In genomic region chr19:7679017-7679720, GRCh38 we compare ENCODE assay signal across 8 cellular contexts. TPM values are rescaled to one million over a fixed set of nuclear protein-coding genes. Genes with fewer than 3 reads are reported as not detected.
DNase-seq lines count a peak whose midpoint lies in the region; ATAC-seq and TF ChIP-seq lines count a peak whose summit lies in the region.

No MANE protein-coding gene starts in this region.

- peak overlapping the region; percentile 55 for H3K4me3 Mint-ChIP-seq in stimulated activated naive CD8-positive, alpha-beta T cell treated with anti-CD3 and anti-CD28 coated beads, Interleukin-15, Interleukin-2, amounts not matched to agents 100 ng/mL and 50 ng/mL, for 24 hours

- peaks cover 7% of the 10 kb centered on the region for H3K36me3 Mint-ChIP-seq in stimulated activated naive CD8-positive, alpha-beta T cell treated with anti-CD3 and anti-CD28 coated beads, Interleukin-15, Interleukin-2, amounts not matched to agents 100 ng/mL and 50 ng/mL, for 24 hours (ENCODE audit: low read depth)

- ATAC-seq in GM18505 (IDR thresholded peaks at IDR 0.05; ENCODE audit: unreplicated experiment) (no peak), left lobe of liver (peak; percentile 41), left cardiac atrium (no peak), GM18520 (IDR thresholded peaks at IDR 0.05; ENCODE audit: unreplicated experiment) (no peak), HG02840 (IDR thresholded peaks at IDR 0.05; ENCODE audit: low FRiP score, unreplicated experiment) (no peak)

- no peaks in the 10 kb centered on the region for H3K9me3 Mint-ChIP-seq in stimulated activated naive CD8-positive, alpha-beta T cell treated with anti-CD3 and anti-CD28 coated beads, Interleukin-15, Interleukin-2, amounts not matched to agents 100 ng/mL and 50 ng/mL, for 24 hours

- peak; percentile 49 for DNase-seq in NCI-H345 (lab: John Stamatoyannopoulos, UW)
- DNase-seq in activated CD8-positive, alpha-beta memory T cell treated with anti-CD3 and anti-CD28 coated beads for 4 hours (ENCODE audit: low read depth in 2 of 2), result peak; percentile 26 to 62
- DNase-seq in left lobe of liver (ENCODE audit: low spot score), result no peak
- no peak for DNase-seq in left cardiac atrium

- peaks cover 30% of the 10 kb centered on the region for H3K27me3 Mint-ChIP-seq in stimulated activated naive CD8-positive, alpha-beta T cell treated with anti-CD3 and anti-CD28 coated beads, Interleukin-15, Interleukin-2, amounts not matched to agents 100 ng/mL and 50 ng/mL, for 24 hours

- peak; percentile 18 for TF ChIP-seq POLR2A in GM18505 (IDR thresholded peaks at IDR 0.05; ENCODE audit: borderline replicate concordance, extremely low read depth, insufficient read depth, insufficient read length)

- peaks cover 66% of the 10 kb centered on the region for H3K4me1 Mint-ChIP-seq in stimulated activated naive CD8-positive, alpha-beta T cell treated with anti-CD3 and anti-CD28 coated beads, Interleukin-15, Interleukin-2, amounts not matched to agents 100 ng/mL and 50 ng/mL, for 24 hours (ENCODE audit: low read depth)

- peak overlapping the region; percentile 74 for H3K27ac Mint-ChIP-seq in stimulated activated naive CD8-positive, alpha-beta T cell treated with anti-CD3 and anti-CD28 coated beads, Interleukin-15, Interleukin-2, amounts not matched to agents 100 ng/mL and 50 ng/mL, for 24 hours

- intact Hi-C loops in left cardiac atrium (cut with DNase I), result loop anchor here in 1 of 2 donors (10.0 kb wide), 1 partner anchor 324 kb away; no protein-coding TSS in a partner anchor

RNA-seq across cellular contexts. Expression of gene TRAPPC5, which starts 1.5 kb away (rescaled TPM):
- total RNA-seq in left lobe of liver, result 53.7 TPM
- 100 to 1,000 TPM in 1 of 2 donors, 10 to 100 TPM in 1; 82.6 to 108 TPM for total RNA-seq in left cardiac atrium

RNA-seq across cellular contexts. Expression of gene MCEMP1, which starts 2.3 kb away (rescaled TPM):
- total RNA-seq in left lobe of liver (0.18 TPM), left cardiac atrium (1 to 10 TPM; 1.2 to 1.7 TPM)

RNA-seq across cellular contexts. Expression of gene RETN, which starts 10.3 kb away (rescaled TPM):
- total RNA-seq in left lobe of liver (not detected), left cardiac atrium (1 to 10 TPM; 1.4 to 1.6 TPM)

RNA-seq across cellular contexts. Expression of gene FCER2, which starts 22.8 kb away (rescaled TPM):
- total RNA-seq in left lobe of liver (0.45 TPM), left cardiac atrium (1 to 10 TPM in 1 of 2 donors, under 1 TPM in 1; 0.31 to 1.7 TPM)

RNA-seq across cellular contexts. Expression of gene STXBP2, which starts 42.3 kb away (rescaled TPM):
- total RNA-seq in left lobe of liver (48.0 TPM), left cardiac atrium (10 to 100 TPM; 13.5 to 18.2 TPM)

Comparison
In these comparisons a context has a peak if more than half of its experiments do, and no peak if none do; other contexts are left out.
1. DNase-seq: peak in NCI-H345 (single experiment) and activated CD8-positive, alpha-beta memory T cell treated with anti-CD3 and anti-CD28 coated beads for 4 hours (2 of 2); none in left lobe of liver (single experiment) and left cardiac atrium (single experiment).